ENCODE assay signal across 21 cellular contexts in the genomic region with DNA sequence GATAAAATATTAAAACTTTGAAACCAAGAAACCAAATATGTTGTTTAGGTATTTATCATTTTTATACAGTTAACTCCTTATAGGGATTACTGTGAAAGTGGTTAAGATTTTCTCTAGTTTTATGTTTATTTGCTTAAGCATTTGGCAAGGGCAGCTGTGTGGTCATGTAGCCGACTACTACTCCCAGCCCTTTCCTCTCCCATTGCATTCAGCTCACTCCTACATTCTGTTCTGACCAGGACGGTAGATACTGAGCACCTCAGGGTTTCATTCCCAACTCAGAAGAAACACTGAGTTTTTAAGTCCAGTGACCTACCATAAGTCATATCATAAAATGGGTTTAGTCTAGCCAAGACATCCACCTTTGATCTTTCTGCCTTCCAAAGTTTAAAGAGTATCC.
"Had no signal": no experiment of that assay in that cellular context is flagged by ENCODE, and none has a peak within 500 bp of the region (broad histone marks: within the 10 kb centered on the region; RNA-seq: fewer than 3 reads in every experiment).

No MANE protein-coding gene starts in this region.

- H3K27ac ChIP-seq: coronary artery, epithelial cell of prostate, lower lobe of right lung, psoas muscle, suprapubic skin, upper lobe of left lung had no signal

- H3K4me3 Mint-ChIP-seq: activated CD4-positive, alpha-beta memory T cell treated with anti-CD3 and anti-CD28 coated beads, Interleukin-2, amount 10 ng/mL, durations not matched to agents 7 days and 5 days; activated CD4-positive, alpha-beta T cell treated with anti-CD3 and anti-CD28 coated beads for 36 hours; activated naive CD8-positive, alpha-beta T cell treated with anti-CD3 and anti-CD28 coated beads for 36 hours; naive B cell had no signal

- H3K9me3 Mint-ChIP-seq: activated CD4-positive, alpha-beta memory T cell treated with anti-CD3 and anti-CD28 coated beads, Interleukin-2, amount 10 ng/mL, durations not matched to agents 7 days and 5 days; activated naive CD8-positive, alpha-beta T cell treated with anti-CD3 and anti-CD28 coated beads for 36 hours; naive B cell had no signal

- H3K27ac Mint-ChIP-seq: activated CD4-positive, alpha-beta memory T cell treated with anti-CD3 and anti-CD28 coated beads, Interleukin-2, amount 10 ng/mL, durations not matched to agents 7 days and 5 days; activated CD4-positive, alpha-beta T cell treated with anti-CD3 and anti-CD28 coated beads for 36 hours; activated naive CD8-positive, alpha-beta T cell treated with anti-CD3 and anti-CD28 coated beads for 36 hours; naive B cell had no signal

- H3K27me3 ChIP-seq: sigmoid colon, suprapubic skin, upper lobe of left lung had no signal

- H3K9me3 ChIP-seq: lower lobe of right lung, psoas muscle, sigmoid colon, suprapubic skin, upper lobe of left lung had no signal

- H3K4me1 ChIP-seq: psoas muscle, suprapubic skin had no signal

- ATAC-seq: activated CD4-positive, alpha-beta T cell treated with anti-CD3 and anti-CD28 coated beads for 36 hours; lower lobe of right lung; psoas muscle had no signal

- H3K27me3 Mint-ChIP-seq: activated CD4-positive, alpha-beta memory T cell treated with anti-CD3 and anti-CD28 coated beads, Interleukin-2, amount 10 ng/mL, durations not matched to agents 7 days and 5 days; activated CD4-positive, alpha-beta T cell treated with anti-CD3 and anti-CD28 coated beads for 36 hours; activated naive CD8-positive, alpha-beta T cell treated with anti-CD3 and anti-CD28 coated beads for 36 hours; naive B cell had no signal

- H3K4me1 Mint-ChIP-seq: activated CD4-positive, alpha-beta memory T cell treated with anti-CD3 and anti-CD28 coated beads, Interleukin-2, amount 10 ng/mL, durations not matched to agents 7 days and 5 days; activated CD4-positive, alpha-beta T cell treated with anti-CD3 and anti-CD28 coated beads for 36 hours; activated naive CD8-positive, alpha-beta T cell treated with anti-CD3 and anti-CD28 coated beads for 36 hours had no signal

- DNase-seq: activated CD4-positive, alpha-beta memory T cell treated with anti-CD3 and anti-CD28 coated beads, Interleukin-2, amount 10 ng/mL, durations not matched to agents 7 days and 5 days; activated CD4-positive, alpha-beta T cell treated with anti-CD3 and anti-CD28 coated beads for 36 hours; activated gamma-delta T cell treated with Interleukin-2 at 50 U/mL for 16 hours; activated naive CD8-positive, alpha-beta T cell treated with anti-CD3 and anti-CD28 coated beads for 36 hours; activated T-cell treated with anti-CD3 and anti-CD28 coated beads, Interleukin-2, amount 50 U/mL, for 48 hours; anterior cingulate cortex; effector CD8-positive, alpha-beta T cell; hippocampal formation; kidney glomerular epithelial cell; lower lobe of right lung; midbrain; naive B cell; psoas muscle; sigmoid colon; stimulated activated CD4-positive, alpha-beta T cell treated with anti-CD3 and anti-CD28 coated beads, Interleukin-12 subunit alpha, Interleukin-12 subunit beta, amount 100 ng/mL, for 4 hours; stimulated activated naive CD4-positive, alpha-beta T cell; T-helper 9 cell; upper lobe of left lung had no signal

- H3K4me3 ChIP-seq: coronary artery, lower lobe of right lung, psoas muscle, sigmoid colon, suprapubic skin, upper lobe of left lung had no signal
